Comparison of ENCODE assay signal across 1 cellular context in the genomic region with DNA sequence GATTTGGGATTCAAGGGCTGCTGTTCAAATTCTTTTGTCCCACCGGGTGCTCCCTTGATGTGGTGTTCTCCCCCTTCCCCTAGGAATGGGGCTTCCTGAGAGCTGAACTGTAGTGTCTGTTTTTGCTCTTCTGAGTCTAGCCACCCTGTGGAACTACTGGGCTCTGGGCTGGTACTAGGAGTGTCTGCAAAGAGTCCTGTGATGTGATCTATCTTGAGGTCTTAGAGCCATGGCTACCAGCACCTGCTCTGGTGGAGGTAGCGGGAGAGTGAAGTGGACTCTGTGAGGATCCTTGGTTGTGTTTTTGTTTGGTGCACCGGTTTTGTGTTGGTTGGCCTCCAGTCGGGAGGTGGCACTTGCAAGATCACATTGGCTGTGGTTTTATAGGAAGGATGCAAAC.
TF ChIP-seq lines count a peak whose summit lies in the region.

No MANE protein-coding gene starts in this region.

TF ChIP-seq in GM12878, 131 proteins besides CTCF, POLR2A, EP300 and RAD21:
- TF ChIP-seq USF1 (IDR thresholded peaks at IDR 0.05; ENCODE audit: borderline replicate concordance, extremely low read length, insufficient read depth, low read depth, low read length) (no peak), FOS (IDR thresholded peaks at IDR 0.05; ENCODE audit: borderline replicate concordance, extremely low read depth, insufficient read length) (no peak), PRDM15 (CRISPR knock-in tag; IDR thresholded peaks at IDR 0.05) (no peak), YBX1 (IDR thresholded peaks at IDR 0.05) (no peak), CEBPB (IDR thresholded peaks at IDR 0.05; ENCODE audit: borderline replicate concordance in 1 of 2, low read depth in 2 of 2, low read length in 2 of 2) (no peak), CBX3 (IDR thresholded peaks at IDR 0.05; ENCODE audit: borderline replicate concordance, low read depth) (no peak), RUNX3 (IDR thresholded peaks at IDR 0.05; ENCODE audit: low read length) (no peak), ZNF622 (IDR thresholded peaks at IDR 0.05) (no peak), IKZF1 (conservative IDR thresholded peaks at IDR 0.05) (no peak), SUPT20H (IDR thresholded peaks at IDR 0.05; ENCODE audit: borderline replicate concordance, control insufficient read depth, low read depth, low read length) (no peak), NFIC (IDR thresholded peaks at IDR 0.05; ENCODE audit: low read depth, low read length) (no peak), SREBF1 (IDR thresholded peaks at IDR 0.05; ENCODE audit: low read length) (no peak), MYB (IDR thresholded peaks at IDR 0.05; ENCODE audit: borderline replicate concordance, low read depth, low read length) (no peak), HDAC2 (IDR thresholded peaks at IDR 0.05) (no peak), HDGF (IDR thresholded peaks at IDR 0.05) (no peak), DPF2 (IDR thresholded peaks at IDR 0.05) (no peak)
- TF ChIP-seq, protein P1, sequence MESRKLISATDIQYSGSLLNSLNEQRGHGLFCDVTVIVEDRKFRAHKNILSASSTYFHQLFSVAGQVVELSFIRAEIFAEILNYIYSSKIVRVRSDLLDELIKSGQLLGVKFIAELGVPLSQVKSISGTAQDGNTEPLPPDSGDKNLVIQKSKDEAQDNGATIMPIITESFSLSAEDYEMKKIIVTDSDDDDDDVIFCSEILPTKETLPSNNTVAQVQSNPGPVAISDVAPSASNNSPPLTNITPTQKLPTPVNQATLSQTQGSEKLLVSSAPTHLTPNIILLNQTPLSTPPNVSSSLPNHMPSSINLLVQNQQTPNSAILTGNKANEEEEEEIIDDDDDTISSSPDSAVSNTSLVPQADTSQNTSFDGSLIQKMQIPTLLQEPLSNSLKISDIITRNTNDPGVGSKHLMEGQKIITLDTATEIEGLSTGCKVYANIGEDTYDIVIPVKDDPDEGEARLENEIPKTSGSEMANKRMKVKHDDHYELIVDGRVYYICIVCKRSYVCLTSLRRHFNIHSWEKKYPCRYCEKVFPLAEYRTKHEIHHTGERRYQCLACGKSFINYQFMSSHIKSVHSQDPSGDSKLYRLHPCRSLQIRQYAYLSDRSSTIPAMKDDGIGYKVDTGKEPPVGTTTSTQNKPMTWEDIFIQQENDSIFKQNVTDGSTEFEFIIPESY (IDR thresholded peaks at IDR 0.05), result no peak
- TF ChIP-seq, protein P2, sequence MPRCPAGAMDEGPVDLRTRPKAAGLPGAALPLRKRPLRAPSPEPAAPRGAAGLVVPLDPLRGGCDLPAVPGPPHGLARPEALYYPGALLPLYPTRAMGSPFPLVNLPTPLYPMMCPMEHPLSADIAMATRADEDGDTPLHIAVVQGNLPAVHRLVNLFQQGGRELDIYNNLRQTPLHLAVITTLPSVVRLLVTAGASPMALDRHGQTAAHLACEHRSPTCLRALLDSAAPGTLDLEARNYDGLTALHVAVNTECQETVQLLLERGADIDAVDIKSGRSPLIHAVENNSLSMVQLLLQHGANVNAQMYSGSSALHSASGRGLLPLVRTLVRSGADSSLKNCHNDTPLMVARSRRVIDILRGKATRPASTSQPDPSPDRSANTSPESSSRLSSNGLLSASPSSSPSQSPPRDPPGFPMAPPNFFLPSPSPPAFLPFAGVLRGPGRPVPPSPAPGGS (IDR thresholded peaks at IDR 0.05; ENCODE audit: borderline replicate concordance, insufficient read depth, low read depth, low read length, poor library complexity, severe bottlenecking), result no peak
- TF ChIP-seq, protein P3, sequence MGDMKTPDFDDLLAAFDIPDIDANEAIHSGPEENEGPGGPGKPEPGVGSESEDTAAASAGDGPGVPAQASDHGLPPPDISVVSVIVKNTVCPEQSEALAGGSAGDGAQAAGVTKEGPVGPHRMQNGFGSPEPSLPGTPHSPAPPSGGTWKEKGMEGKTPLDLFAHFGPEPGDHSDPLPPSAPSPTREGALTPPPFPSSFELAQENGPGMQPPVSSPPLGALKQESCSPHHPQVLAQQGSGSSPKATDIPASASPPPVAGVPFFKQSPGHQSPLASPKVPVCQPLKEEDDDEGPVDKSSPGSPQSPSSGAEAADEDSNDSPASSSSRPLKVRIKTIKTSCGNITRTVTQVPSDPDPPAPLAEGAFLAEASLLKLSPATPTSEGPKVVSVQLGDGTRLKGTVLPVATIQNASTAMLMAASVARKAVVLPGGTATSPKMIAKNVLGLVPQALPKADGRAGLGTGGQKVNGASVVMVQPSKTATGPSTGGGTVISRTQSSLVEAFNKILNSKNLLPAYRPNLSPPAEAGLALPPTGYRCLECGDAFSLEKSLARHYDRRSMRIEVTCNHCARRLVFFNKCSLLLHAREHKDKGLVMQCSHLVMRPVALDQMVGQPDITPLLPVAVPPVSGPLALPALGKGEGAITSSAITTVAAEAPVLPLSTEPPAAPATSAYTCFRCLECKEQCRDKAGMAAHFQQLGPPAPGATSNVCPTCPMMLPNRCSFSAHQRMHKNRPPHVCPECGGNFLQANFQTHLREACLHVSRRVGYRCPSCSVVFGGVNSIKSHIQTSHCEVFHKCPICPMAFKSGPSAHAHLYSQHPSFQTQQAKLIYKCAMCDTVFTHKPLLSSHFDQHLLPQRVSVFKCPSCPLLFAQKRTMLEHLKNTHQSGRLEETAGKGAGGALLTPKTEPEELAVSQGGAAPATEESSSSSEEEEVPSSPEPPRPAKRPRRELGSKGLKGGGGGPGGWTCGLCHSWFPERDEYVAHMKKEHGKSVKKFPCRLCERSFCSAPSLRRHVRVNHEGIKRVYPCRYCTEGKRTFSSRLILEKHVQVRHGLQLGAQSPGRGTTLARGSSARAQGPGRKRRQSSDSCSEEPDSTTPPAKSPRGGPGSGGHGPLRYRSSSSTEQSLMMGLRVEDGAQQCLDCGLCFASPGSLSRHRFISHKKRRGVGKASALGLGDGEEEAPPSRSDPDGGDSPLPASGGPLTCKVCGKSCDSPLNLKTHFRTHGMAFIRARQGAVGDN (IDR thresholded peaks at IDR 0.05), result no peak
TF ChIP-seq in GM12878: peak in this region for 0.
